In the genomic region with DNA sequence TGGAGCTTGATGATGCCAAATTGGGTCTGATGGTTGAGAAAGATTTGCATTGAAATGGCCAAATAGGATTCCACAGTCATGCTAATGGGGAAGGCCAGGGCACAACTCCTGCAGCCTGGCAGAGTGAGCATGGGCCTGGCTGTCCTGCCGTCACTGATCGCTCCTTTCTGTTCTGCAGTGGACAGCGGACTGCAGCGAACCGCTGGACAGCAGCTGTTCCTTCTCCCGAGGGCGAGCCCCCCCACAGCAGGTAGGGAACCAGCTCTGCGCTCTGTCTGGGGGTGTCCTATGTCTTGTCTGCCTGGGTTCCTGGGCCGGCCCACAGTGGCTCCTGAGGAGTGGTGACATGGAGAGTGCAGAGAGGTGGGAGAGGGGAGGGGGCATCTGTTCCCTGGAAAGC, we compare ENCODE assay signal across 1 cellular context.
TF ChIP-seq lines count a peak whose summit lies in the region.

No MANE protein-coding gene starts in this region.

TF ChIP-seq in WTC11, 78 proteins besides CTCF, POLR2A, EP300 and RAD21 (continued from another document):
- TF ChIP-seq, protein P1, sequence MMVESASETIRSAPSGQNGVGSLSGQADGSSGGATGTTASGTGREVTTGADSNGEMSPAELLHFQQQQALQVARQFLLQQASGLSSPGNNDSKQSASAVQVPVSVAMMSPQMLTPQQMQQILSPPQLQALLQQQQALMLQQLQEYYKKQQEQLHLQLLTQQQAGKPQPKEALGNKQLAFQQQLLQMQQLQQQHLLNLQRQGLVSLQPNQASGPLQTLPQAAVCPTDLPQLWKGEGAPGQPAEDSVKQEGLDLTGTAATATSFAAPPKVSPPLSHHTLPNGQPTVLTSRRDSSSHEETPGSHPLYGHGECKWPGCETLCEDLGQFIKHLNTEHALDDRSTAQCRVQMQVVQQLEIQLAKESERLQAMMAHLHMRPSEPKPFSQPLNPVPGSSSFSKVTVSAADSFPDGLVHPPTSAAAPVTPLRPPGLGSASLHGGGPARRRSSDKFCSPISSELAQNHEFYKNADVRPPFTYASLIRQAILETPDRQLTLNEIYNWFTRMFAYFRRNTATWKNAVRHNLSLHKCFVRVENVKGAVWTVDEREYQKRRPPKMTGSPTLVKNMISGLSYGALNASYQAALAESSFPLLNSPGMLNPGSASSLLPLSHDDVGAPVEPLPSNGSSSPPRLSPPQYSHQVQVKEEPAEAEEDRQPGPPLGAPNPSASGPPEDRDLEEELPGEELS (CRISPR knock-in tag; IDR thresholded peaks at IDR 0.05) = no peak
- TF ChIP-seq, protein P2, sequence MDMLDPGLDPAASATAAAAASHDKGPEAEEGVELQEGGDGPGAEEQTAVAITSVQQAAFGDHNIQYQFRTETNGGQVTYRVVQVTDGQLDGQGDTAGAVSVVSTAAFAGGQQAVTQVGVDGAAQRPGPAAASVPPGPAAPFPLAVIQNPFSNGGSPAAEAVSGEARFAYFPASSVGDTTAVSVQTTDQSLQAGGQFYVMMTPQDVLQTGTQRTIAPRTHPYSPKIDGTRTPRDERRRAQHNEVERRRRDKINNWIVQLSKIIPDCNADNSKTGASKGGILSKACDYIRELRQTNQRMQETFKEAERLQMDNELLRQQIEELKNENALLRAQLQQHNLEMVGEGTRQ (CRISPR knock-in tag; IDR thresholded peaks at IDR 0.05) = no peak
- no peak for TF ChIP-seq CBFB (CRISPR knock-in tag; IDR thresholded peaks at IDR 0.05; ENCODE audit: low read depth)
TF ChIP-seq in WTC11: peak in this region for 0.
